ENCODE assay signal across 6 cellular contexts in the genomic region with DNA sequence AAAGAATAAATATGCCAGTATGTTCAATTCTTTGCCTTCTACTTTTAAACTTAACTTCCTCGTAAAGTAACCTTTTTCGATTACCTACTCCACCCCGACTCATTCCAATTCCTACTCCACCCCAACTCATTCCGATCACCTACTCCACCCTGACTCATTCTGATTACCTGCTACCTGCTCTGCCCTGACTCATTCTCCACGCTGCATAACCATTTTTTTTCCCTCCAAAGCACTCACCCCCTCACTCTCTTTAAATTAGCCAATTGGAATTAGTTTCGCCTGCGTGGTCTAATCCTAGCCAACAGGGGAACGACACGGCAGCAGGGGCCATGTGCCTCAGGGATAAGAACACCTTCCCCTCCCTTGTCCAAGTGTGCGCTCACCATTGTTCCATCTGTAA.
DNase-seq lines count a peak whose midpoint lies in the region; ATAC-seq, FAIRE-seq and TF ChIP-seq lines count a peak whose summit lies in the region.
"Not testable (repeated sequence)": the region's sequence is repeated elsewhere in the genome, so short reads cannot be mapped to it uniquely, and the experiment has no call there.

No MANE protein-coding gene starts in this region.

- H3K9ac ChIP-seq in PC-3 (ENCODE audit: low read length); H1 (replicated peaks in 1 of 4; ENCODE audit: extremely low read depth in 1 of 4, low read depth in 3 of 4, low read length in 3 of 4): not testable (repeated sequence)

- H3K36me3 Mint-ChIP-seq in GM23338 (ENCODE audit: low read depth); MCF 10A (ENCODE audit: insufficient read depth, unreplicated experiment): not testable (repeated sequence)

- not testable (repeated sequence) for H3K56ac ChIP-seq in H1 (replicated peaks; ENCODE audit: insufficient read length, low read depth, low read length)

- not testable (repeated sequence) for H2AFZ ChIP-seq in GM23338; PC-3 (ENCODE audit: low read length); H1 (ENCODE audit: low read length)

- FAIRE-seq in H1 (lab: Jason Lieb, UNC) = not testable (repeated sequence)

- H3K27ac Mint-ChIP-seq in GM23338 (peak overlapping the region; percentile 33; the same call in 1 of the 2 replicates), MCF 10A (ENCODE audit: low read depth, unreplicated experiment) (peak overlapping the region; percentile 11)

- H3K14ac ChIP-seq in H1 (ENCODE audit: insufficient read length) = not testable (repeated sequence)

- not testable (repeated sequence) for H2BK20ac ChIP-seq in H1 (ENCODE audit: low read length)

- CTCF ChIA-PET in PC-3 (lab: Charles Lee); MCF 10A (lab: Yijun Ruan, JAX): not testable (repeated sequence)
- CTCF ChIA-PET in H1 (lab: Charles Lee; ENCODE audit: partially characterized antibody) = interaction anchor here (2.1 kb wide), 1 partner anchor 146 kb away, joined by 9 read pairs; no protein-coding TSS in a partner anchor

- H3K36me3 ChIP-seq in GM23338 (ENCODE audit: insufficient read depth); PC-3 (ENCODE audit: low read depth, low read length); H1 (ENCODE audit: control insufficient read depth in 2 of 4, insufficient read depth in 4 of 4, low read length in 3 of 4): not testable (repeated sequence)

- TF ChIP-seq RAD21 in H1 (IDR thresholded peaks at IDR 0.05 in 1 of 2, conservative IDR thresholded peaks at IDR 0.05 in 1 of 2; ENCODE audit: low read depth in 2 of 2, low read length in 2 of 2) = not testable (repeated sequence)

- not testable (repeated sequence) for H3K23me2 ChIP-seq in H1 (ENCODE audit: low read depth, low read length)

- peaks cover 20% of the 10 kb centered on the region; the same call in 2 of the 3 replicates for H3K4me1 Mint-ChIP-seq in GM23338
- not testable (repeated sequence) for H3K4me1 Mint-ChIP-seq in MCF 10A (ENCODE audit: insufficient read depth, unreplicated experiment)

- H3K18ac ChIP-seq in H1 (ENCODE audit: extremely low read depth, low read length) = not testable (repeated sequence)

- H3K27me3 ChIP-seq in GM23338 (ENCODE audit: insufficient read depth); PC-3 (ENCODE audit: low read length); H1 (replicated peaks in 1 of 4; ENCODE audit: control insufficient read depth in 3 of 4, extremely low read depth in 1 of 4, insufficient read depth in 3 of 4, low read length in 3 of 4): not testable (repeated sequence)

- not testable (repeated sequence) for H3K27me3 Mint-ChIP-seq in GM23338 (ENCODE audit: insufficient read depth, low read depth, poor library complexity); MCF 10A (ENCODE audit: insufficient read depth, unreplicated experiment)

- H3K9me2 ChIP-seq in GM23338 (ENCODE audit: insufficient read depth) = peaks cover 11% of the 10 kb centered on the region; the same call in 1 of the 2 replicates
- not testable (repeated sequence) for H3K9me2 ChIP-seq in PC-3 (replicated peaks; ENCODE audit: low read length)

- H3K9me3 Mint-ChIP-seq in GM23338; MCF 10A (ENCODE audit: unreplicated experiment): not testable (repeated sequence)

- H3F3A ChIP-seq in GM23338 (replicated peaks; ENCODE audit: low read depth); PC-3 (ENCODE audit: low read length, unreplicated experiment): not testable (repeated sequence)

- intact Hi-C loops in PC-3 (cut with micrococcal nuclease); MCF 10A (cut with micrococcal nuclease); head of caudate nucleus (cut with DNase I): not testable (repeated sequence)

- not testable (repeated sequence) for H4K91ac ChIP-seq in H1 (replicated peaks; ENCODE audit: insufficient read length, low read length)

- 0 out of 2 replicates have a peak overlapping the region, but pooled peaks have one; percentile 63 for H2BK12ac ChIP-seq in H1 (ENCODE audit: low read depth, low read length)

- not testable (repeated sequence) for DNase-seq in GM23338 (ENCODE audit: low spot score); H1 (ENCODE audit: low read depth in 1 of 2, low spot score in 2 of 2)
- DNase-seq in PC-3 = peak; percentile 53
- DNase-seq in MCF 10A (ENCODE audit: unreplicated experiment) = peak; percentile 3
- peak in 28 of 42 donors; percentile 1 to 72 (median 19) for DNase-seq in head of caudate nucleus
- peak; percentile 1 for DNase-seq in putamen (ENCODE audit: low spot score)

- not testable (repeated sequence) for H3K4me1 ChIP-seq in GM23338 (ENCODE audit: insufficient read depth); H1 (replicated peaks in 1 of 4; ENCODE audit: control insufficient read depth in 3 of 4, insufficient read depth in 4 of 4, low read length in 3 of 4)
- H3K4me1 ChIP-seq in PC-3 (ENCODE audit: insufficient read depth, low read length) = peaks cover 19% of the 10 kb centered on the region

- not testable (repeated sequence) for H3K23ac ChIP-seq in H1 (ENCODE audit: insufficient read length)

- H2BK120ac ChIP-seq in H1 (replicated peaks; ENCODE audit: low read depth, low read length) = not testable (repeated sequence)

- not testable (repeated sequence) for H2BK5ac ChIP-seq in H1 (ENCODE audit: low read depth, low read length)

- not testable (repeated sequence) for H3K79me2 ChIP-seq in GM23338 (replicated peaks; ENCODE audit: insufficient read depth); PC-3 (ENCODE audit: low read length); H1 (ENCODE audit: control insufficient read depth in 1 of 2, insufficient read depth in 2 of 2, low read length in 2 of 2)

- not testable (repeated sequence) for H2BK15ac ChIP-seq in H1 (ENCODE audit: low read length)

- H4K5ac ChIP-seq in H1 (ENCODE audit: insufficient read length, low read depth, low read length) = not testable (repeated sequence)

- TF ChIP-seq CTCF in GM23338 (conservative IDR thresholded peaks at IDR 0.05; ENCODE audit: low read depth in 2 of 2); PC-3 (conservative IDR thresholded peaks at IDR 0.05; ENCODE audit: low read depth, low read length); MCF 10A (IDR thresholded peaks at IDR 0.05; ENCODE audit: unreplicated experiment); H1 (IDR thresholded peaks at IDR 0.05; ENCODE audit: control extremely low read depth in 1 of 3, insufficient read depth in 1 of 3, low read depth in 1 of 3, low read length in 3 of 3): not testable (repeated sequence)

- not testable (repeated sequence) for H4K20me1 ChIP-seq in GM23338 (replicated peaks; ENCODE audit: insufficient read depth); PC-3 (ENCODE audit: low read length); H1 (replicated peaks in 1 of 2; ENCODE audit: control insufficient read depth in 1 of 2, insufficient read depth in 2 of 2, low read length in 2 of 2)

- H3K9me3 ChIP-seq in PC-3 (ENCODE audit: low read length); H1 (ENCODE audit: insufficient read depth in 2 of 2, low read depth in 1 of 2, low read length in 1 of 2): not testable (repeated sequence)

- not testable (repeated sequence) for BruUV-seq in PC-3 (replicated peaks; lab: Mats Ljungman, UMichigan); MCF 10A (replicated peaks; lab: Mats Ljungman, UMichigan)

- H3K4ac ChIP-seq in H1 (replicated peaks; ENCODE audit: insufficient read length, low read depth, low read length) = not testable (repeated sequence)

- H2AK5ac ChIP-seq in H1 (ENCODE audit: low read depth, low read length) = not testable (repeated sequence)

- not testable (repeated sequence) for TF ChIP-seq POLR2A in H1 (IDR thresholded peaks at IDR 0.05; ENCODE audit: control extremely low read depth in 1 of 2, low read depth in 2 of 2, low read length in 2 of 2)

- not testable (repeated sequence) for H3K27ac ChIP-seq in GM23338 (ENCODE audit: low read depth); PC-3 (ENCODE audit: low read length); H1 (ENCODE audit: low read depth, low read length)

- TF ChIP-seq EP300 in H1 (IDR thresholded peaks at IDR 0.05; ENCODE audit: borderline replicate concordance in 1 of 2, low read depth in 2 of 2, low read length in 2 of 2) = not testable (repeated sequence)

- not testable (repeated sequence) for H4K8ac ChIP-seq in H1 (ENCODE audit: extremely low read depth, insufficient read depth, low read length)

- not testable (repeated sequence) for H3K4me2 ChIP-seq in GM23338; PC-3 (ENCODE audit: low read length); H1 (ENCODE audit: insufficient read depth in 1 of 2, low read depth in 2 of 2, low read length in 2 of 2)

- H3K79me1 ChIP-seq in H1 (ENCODE audit: low read depth, low read length) = not testable (repeated sequence)

- POLR2A ChIA-PET in PC-3 (lab: Charles Lee; ENCODE audit: unreplicated experiment); MCF 10A (lab: Yijun Ruan, JAX); H1 (lab: Charles Lee; ENCODE audit: partially characterized antibody): not testable (repeated sequence)

- 85 to 100% methylated on average over 4 to 10 of the region's 10 CpGs for WGBS in H1 (ENCODE audit: extremely low coverage in 1 of 2, insufficient coverage in 1 of 2, insufficient read length in 1 of 2, insufficient replicate concordance in 2 of 2, low coverage in 1 of 2, low lambda C conversion rate in 2 of 2, missing lambda C conversion rate in 1 of 2), 2 experiments

- H3K4me3 Mint-ChIP-seq in GM23338; MCF 10A (ENCODE audit: unreplicated experiment): not testable (repeated sequence)

- H3K4me3 ChIP-seq in GM23338; PC-3 (ENCODE audit: low read length); H1 (ENCODE audit: extremely low read depth in 1 of 4, insufficient read depth in 2 of 4, low read depth in 3 of 4, low read length in 4 of 4): not testable (repeated sequence)

- not testable (repeated sequence) for ATAC-seq in GM23338, PC-3
